ENCODE assay signal across 2 cellular contexts in the genomic region with DNA sequence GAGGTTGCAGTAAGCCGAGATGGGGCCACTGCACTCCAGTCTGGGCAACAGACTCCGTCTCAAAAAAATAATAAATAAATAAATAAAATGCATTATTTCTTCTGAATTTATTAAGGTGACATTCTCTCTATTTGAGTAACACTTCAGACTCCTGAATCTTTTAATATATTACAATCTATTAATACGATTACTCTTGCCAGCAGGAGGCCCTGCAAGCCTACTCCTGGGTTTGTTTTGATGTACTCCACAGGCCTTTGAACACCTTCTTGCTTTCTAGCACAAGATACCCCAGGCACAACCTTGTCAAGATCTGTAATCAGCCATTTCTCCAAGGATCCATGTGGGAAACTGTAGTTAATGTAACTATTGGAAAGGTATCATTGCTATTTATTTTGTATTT.
TF ChIP-seq lines count a peak whose summit lies in the region.

No MANE protein-coding gene starts in this region.

TF ChIP-seq in A549, 52 proteins besides CTCF, POLR2A, EP300 and RAD21 (continued from another document):
- TF ChIP-seq, protein P1, sequence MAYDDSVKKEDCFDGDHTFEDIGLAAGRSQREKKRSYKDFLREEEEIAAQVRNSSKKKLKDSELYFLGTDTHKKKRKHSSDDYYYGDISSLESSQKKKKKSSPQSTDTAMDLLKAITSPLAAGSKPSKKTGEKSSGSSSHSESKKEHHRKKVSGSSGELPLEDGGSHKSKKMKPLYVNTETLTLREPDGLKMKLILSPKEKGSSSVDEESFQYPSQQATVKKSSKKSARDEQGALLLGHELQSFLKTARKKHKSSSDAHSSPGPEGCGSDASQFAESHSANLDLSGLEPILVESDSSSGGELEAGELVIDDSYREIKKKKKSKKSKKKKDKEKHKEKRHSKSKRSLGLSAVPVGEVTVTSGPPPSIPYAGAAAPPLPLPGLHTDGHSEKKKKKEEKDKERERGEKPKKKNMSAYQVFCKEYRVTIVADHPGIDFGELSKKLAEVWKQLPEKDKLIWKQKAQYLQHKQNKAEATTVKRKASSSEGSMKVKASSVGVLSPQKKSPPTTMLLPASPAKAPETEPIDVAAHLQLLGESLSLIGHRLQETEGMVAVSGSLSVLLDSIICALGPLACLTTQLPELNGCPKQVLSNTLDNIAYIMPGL (CRISPR knock-in tag; IDR thresholded peaks at IDR 0.05; ENCODE audit: borderline replicate concordance) = no peak
- TF ChIP-seq JUNB (IDR thresholded peaks at IDR 0.05) (no peak), ZNF302 (CRISPR knock-in tag; IDR thresholded peaks at IDR 0.05) (no peak), PHF8 (IDR thresholded peaks at IDR 0.05; ENCODE audit: borderline replicate concordance, low read depth) (no peak), RCOR1 (IDR thresholded peaks at IDR 0.05; ENCODE audit: low read depth, low read length) (no peak), RARB (CRISPR knock-in tag; IDR thresholded peaks at IDR 0.05) (no peak), CBX2 (IDR thresholded peaks at IDR 0.05; ENCODE audit: borderline replicate concordance, low read depth) (no peak), ZFP36 (IDR thresholded peaks at IDR 0.05; ENCODE audit: borderline replicate concordance, partially characterized antibody) (no peak), HDAC2 (IDR thresholded peaks at IDR 0.05) (no peak), CBX8 (IDR thresholded peaks at IDR 0.05) (no peak)
- TF ChIP-seq, protein P2, sequence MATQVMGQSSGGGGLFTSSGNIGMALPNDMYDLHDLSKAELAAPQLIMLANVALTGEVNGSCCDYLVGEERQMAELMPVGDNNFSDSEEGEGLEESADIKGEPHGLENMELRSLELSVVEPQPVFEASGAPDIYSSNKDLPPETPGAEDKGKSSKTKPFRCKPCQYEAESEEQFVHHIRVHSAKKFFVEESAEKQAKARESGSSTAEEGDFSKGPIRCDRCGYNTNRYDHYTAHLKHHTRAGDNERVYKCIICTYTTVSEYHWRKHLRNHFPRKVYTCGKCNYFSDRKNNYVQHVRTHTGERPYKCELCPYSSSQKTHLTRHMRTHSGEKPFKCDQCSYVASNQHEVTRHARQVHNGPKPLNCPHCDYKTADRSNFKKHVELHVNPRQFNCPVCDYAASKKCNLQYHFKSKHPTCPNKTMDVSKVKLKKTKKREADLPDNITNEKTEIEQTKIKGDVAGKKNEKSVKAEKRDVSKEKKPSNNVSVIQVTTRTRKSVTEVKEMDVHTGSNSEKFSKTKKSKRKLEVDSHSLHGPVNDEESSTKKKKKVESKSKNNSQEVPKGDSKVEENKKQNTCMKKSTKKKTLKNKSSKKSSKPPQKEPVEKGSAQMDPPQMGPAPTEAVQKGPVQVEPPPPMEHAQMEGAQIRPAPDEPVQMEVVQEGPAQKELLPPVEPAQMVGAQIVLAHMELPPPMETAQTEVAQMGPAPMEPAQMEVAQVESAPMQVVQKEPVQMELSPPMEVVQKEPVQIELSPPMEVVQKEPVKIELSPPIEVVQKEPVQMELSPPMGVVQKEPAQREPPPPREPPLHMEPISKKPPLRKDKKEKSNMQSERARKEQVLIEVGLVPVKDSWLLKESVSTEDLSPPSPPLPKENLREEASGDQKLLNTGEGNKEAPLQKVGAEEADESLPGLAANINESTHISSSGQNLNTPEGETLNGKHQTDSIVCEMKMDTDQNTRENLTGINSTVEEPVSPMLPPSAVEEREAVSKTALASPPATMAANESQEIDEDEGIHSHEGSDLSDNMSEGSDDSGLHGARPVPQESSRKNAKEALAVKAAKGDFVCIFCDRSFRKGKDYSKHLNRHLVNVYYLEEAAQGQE (IDR thresholded peaks at IDR 0.05) = no peak
TF ChIP-seq in A549: peak in this region for 0.

TF ChIP-seq in HCT116, 20 proteins besides CTCF, POLR2A, EP300 and RAD21 (continued from another document):
- TF ChIP-seq SP1 (IDR thresholded peaks at IDR 0.05; ENCODE audit: low read depth) = no peak
- TF ChIP-seq, protein P3, sequence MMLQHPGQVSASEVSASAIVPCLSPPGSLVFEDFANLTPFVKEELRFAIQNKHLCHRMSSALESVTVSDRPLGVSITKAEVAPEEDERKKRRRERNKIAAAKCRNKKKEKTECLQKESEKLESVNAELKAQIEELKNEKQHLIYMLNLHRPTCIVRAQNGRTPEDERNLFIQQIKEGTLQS (IDR thresholded peaks at IDR 0.05) = no peak
- no peak for TF ChIP-seq ZNF274 (IDR thresholded peaks at IDR 0.05; ENCODE audit: low read depth, low read length)
